2 cellular contexts compared by ENCODE assay signal in the genomic region with DNA sequence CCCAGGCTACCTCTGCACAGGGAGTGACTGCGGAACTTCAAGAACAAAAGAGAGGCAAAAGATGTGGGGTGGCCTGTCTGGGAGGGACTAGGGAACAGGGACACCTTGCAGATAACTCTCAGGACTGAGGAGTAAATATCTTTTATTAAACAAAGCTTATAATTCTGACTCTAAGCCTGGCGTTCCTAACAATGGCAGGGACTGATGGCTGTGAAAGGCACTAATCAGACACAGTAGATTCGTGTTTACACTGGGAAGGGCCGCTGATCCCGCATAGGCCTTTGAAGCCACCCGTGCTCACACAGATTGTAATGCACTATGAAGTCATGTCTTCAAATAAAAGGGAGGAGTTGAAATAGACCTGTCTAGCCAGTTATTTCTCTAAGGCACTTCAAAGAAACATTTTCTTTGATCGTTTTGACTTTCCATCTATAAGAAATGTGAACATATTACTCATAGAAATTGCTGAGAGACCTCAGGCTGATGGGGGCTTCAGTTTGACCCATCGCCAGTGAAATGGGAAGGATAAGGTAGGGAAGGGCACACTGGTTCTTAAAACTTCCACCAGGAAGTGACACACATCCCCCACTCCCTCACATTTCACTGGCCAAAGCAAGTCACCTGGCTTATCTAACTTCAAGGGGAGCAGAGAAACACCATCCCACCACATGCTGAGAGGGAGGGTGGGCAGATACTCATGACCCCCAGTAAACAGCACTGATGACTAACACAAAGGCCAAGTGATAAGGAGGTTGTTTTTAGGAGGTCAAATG.
TF ChIP-seq lines count a peak whose summit lies in the region.

No MANE protein-coding gene starts in this region.

TF ChIP-seq in HEK293, 187 proteins besides CTCF, POLR2A, EP300 and RAD21 (continued from another document and continues in another):
- TF ChIP-seq, protein P1, sequence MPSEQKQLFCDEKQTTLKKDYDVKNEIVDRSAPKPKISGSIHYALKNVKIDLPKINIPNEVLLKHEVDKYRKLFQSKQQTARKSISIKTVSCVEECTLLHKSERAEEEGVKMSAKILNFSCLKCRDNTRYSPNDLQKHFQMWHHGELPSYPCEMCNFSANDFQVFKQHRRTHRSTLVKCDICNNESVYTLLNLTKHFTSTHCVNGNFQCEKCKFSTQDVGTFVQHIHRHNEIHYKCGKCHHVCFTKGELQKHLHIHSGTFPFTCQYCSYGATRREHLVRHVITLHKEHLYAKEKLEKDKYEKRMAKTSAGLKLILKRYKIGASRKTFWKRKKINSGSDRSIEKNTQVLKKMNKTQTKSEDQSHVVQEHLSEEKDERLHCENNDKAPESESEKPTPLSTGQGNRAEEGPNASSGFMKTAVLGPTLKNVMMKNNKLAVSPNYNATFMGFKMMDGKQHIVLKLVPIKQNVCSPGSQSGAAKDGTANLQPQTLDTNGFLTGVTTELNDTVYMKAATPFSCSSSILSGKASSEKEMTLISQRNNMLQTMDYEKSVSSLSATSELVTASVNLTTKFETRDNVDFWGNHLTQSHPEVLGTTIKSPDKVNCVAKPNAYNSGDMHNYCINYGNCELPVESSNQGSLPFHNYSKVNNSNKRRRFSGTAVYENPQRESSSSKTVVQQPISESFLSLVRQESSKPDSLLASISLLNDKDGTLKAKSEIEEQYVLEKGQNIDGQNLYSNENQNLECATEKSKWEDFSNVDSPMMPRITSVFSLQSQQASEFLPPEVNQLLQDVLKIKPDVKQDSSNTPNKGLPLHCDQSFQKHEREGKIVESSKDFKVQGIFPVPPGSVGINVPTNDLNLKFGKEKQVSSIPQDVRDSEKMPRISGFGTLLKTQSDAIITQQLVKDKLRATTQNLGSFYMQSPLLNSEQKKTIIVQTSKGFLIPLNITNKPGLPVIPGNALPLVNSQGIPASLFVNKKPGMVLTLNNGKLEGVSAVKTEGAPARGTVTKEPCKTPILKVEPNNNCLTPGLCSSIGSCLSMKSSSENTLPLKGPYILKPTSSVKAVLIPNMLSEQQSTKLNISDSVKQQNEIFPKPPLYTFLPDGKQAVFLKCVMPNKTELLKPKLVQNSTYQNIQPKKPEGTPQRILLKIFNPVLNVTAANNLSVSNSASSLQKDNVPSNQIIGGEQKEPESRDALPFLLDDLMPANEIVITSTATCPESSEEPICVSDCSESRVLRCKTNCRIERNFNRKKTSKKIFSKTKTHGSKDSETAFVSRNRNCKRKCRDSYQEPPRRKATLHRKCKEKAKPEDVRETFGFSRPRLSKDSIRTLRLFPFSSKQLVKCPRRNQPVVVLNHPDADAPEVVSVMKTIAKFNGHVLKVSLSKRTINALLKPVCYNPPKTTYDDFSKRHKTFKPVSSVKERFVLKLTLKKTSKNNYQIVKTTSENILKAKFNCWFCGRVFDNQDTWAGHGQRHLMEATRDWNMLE (tag by site-specific recombination; conservative IDR thresholded peaks at IDR 0.05; ENCODE audit: low read depth): peak; percentile 20; the same call in 1 of the 2 replicates
- TF ChIP-seq, protein P2, sequence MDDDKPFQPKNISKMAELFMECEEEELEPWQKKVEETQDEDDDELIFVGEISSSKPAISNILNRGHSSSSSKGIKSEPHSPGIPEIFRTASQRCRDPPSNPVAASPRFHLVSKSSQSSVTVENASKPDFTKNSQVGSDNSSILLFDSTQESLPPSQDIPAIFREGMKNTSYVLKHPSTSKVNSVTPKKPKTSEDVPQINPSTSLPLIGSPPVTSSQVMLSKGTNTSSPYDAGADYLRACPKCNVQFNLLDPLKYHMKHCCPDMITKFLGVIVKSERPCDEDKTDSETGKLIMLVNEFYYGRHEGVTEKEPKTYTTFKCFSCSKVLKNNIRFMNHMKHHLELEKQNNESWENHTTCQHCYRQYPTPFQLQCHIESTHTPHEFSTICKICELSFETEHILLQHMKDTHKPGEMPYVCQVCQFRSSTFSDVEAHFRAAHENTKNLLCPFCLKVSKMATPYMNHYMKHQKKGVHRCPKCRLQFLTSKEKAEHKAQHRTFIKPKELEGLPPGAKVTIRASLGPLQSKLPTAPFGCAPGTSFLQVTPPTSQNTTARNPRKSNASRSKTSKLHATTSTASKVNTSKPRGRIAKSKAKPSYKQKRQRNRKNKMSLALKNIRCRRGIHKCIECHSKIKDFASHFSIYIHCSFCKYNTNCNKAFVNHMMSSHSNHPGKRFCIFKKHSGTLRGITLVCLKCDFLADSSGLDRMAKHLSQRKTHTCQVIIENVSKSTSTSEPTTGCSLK (tag by site-specific recombination; IDR thresholded peaks at IDR 0.05): no peak
- TF ChIP-seq ZNF596 (tag by site-specific recombination; IDR thresholded peaks at IDR 0.05) (no peak), SETDB1 (IDR thresholded peaks at IDR 0.05; ENCODE audit: insufficient read length, low read length) (no peak), KLF7 (tag by site-specific recombination; IDR thresholded peaks at IDR 0.05; ENCODE audit: borderline replicate concordance) (no peak), ZNF600 (tag by site-specific recombination; IDR thresholded peaks at IDR 0.05) (no peak), ZNF146 (tag by site-specific recombination; IDR thresholded peaks at IDR 0.05) (no peak), ZNF521 (tag by site-specific recombination; IDR thresholded peaks at IDR 0.05) (no peak), ZNF777 (tag by site-specific recombination; IDR thresholded peaks at IDR 0.05; ENCODE audit: borderline replicate concordance) (no peak), GLI2 (tag by site-specific recombination; IDR thresholded peaks at IDR 0.05; ENCODE audit: borderline replicate concordance, low read depth) (no peak), ZIC2 (tag by site-specific recombination; IDR thresholded peaks at IDR 0.05) (no peak)
- TF ChIP-seq, protein P3, sequence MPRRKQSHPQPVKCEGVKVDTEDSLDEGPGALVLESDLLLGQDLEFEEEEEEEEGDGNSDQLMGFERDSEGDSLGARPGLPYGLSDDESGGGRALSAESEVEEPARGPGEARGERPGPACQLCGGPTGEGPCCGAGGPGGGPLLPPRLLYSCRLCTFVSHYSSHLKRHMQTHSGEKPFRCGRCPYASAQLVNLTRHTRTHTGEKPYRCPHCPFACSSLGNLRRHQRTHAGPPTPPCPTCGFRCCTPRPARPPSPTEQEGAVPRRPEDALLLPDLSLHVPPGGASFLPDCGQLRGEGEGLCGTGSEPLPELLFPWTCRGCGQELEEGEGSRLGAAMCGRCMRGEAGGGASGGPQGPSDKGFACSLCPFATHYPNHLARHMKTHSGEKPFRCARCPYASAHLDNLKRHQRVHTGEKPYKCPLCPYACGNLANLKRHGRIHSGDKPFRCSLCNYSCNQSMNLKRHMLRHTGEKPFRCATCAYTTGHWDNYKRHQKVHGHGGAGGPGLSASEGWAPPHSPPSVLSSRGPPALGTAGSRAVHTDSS (tag by site-specific recombination; IDR thresholded peaks at IDR 0.05): no peak
- TF ChIP-seq, protein P4, sequence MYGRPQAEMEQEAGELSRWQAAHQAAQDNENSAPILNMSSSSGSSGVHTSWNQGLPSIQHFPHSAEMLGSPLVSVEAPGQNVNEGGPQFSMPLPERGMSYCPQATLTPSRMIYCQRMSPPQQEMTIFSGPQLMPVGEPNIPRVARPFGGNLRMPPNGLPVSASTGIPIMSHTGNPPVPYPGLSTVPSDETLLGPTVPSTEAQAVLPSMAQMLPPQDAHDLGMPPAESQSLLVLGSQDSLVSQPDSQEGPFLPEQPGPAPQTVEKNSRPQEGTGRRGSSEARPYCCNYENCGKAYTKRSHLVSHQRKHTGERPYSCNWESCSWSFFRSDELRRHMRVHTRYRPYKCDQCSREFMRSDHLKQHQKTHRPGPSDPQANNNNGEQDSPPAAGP (tag by site-specific recombination; IDR thresholded peaks at IDR 0.05): 0 out of 2 replicates have a peak, but pooled peaks have one; percentile 52

TF ChIP-seq in K562, 482 proteins besides CTCF, POLR2A, EP300 and RAD21 (continued from another document and continues in another):
- TF ChIP-seq, protein P5, sequence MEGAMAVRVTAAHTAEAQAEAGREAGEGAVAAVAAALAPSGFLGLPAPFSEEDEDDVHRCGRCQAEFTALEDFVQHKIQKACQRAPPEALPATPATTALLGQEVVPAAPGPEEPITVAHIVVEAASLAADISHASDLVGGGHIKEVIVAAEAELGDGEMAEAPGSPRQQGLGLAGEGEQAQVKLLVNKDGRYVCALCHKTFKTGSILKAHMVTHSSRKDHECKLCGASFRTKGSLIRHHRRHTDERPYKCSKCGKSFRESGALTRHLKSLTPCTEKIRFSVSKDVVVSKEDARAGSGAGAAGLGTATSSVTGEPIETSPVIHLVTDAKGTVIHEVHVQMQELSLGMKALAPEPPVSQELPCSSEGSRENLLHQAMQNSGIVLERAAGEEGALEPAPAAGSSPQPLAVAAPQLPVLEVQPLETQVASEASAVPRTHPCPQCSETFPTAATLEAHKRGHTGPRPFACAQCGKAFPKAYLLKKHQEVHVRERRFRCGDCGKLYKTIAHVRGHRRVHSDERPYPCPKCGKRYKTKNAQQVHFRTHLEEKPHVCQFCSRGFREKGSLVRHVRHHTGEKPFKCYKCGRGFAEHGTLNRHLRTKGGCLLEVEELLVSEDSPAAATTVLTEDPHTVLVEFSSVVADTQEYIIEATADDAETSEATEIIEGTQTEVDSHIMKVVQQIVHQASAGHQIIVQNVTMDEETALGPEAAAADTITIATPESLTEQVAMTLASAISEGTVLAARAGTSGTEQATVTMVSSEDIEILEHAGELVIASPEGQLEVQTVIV (CRISPR knock-in tag; IDR thresholded peaks at IDR 0.05; ENCODE audit: borderline replicate concordance): no peak
- TF ChIP-seq NR2C1 (IDR thresholded peaks at IDR 0.05): peak; percentile 66
- peak; percentile 44; the same call in 1 of the 2 replicates for TF ChIP-seq NR2C1 (tag; IDR thresholded peaks at IDR 0.05)
- TF ChIP-seq, protein P6, sequence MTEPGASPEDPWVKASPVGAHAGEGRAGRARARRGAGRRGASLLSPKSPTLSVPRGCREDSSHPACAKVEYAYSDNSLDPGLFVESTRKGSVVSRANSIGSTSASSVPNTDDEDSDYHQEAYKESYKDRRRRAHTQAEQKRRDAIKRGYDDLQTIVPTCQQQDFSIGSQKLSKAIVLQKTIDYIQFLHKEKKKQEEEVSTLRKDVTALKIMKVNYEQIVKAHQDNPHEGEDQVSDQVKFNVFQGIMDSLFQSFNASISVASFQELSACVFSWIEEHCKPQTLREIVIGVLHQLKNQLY (CRISPR knock-in tag; conservative IDR thresholded peaks at IDR 0.05): no peak
- TF ChIP-seq ZNF212 (CRISPR knock-in tag; IDR thresholded peaks at IDR 0.05): no peak
- peak; percentile 32; the same call in 1 of the 2 replicates for TF ChIP-seq MTA3 (IDR thresholded peaks at IDR 0.05; ENCODE audit: borderline replicate concordance)
- no peak for TF ChIP-seq RFX7 (CRISPR knock-in tag; IDR thresholded peaks at IDR 0.05)
- TF ChIP-seq KAT2B (IDR thresholded peaks at IDR 0.05; ENCODE audit: low read depth, low read length): no peak
- 0 out of 2 replicates have a peak, but pooled peaks have one; percentile 53 for TF ChIP-seq TCF7 (IDR thresholded peaks at IDR 0.05; ENCODE audit: borderline replicate concordance)
- no peak for TF ChIP-seq ZNF696 (CRISPR knock-in tag; conservative IDR thresholded peaks at IDR 0.05)
- TF ChIP-seq, protein P7, sequence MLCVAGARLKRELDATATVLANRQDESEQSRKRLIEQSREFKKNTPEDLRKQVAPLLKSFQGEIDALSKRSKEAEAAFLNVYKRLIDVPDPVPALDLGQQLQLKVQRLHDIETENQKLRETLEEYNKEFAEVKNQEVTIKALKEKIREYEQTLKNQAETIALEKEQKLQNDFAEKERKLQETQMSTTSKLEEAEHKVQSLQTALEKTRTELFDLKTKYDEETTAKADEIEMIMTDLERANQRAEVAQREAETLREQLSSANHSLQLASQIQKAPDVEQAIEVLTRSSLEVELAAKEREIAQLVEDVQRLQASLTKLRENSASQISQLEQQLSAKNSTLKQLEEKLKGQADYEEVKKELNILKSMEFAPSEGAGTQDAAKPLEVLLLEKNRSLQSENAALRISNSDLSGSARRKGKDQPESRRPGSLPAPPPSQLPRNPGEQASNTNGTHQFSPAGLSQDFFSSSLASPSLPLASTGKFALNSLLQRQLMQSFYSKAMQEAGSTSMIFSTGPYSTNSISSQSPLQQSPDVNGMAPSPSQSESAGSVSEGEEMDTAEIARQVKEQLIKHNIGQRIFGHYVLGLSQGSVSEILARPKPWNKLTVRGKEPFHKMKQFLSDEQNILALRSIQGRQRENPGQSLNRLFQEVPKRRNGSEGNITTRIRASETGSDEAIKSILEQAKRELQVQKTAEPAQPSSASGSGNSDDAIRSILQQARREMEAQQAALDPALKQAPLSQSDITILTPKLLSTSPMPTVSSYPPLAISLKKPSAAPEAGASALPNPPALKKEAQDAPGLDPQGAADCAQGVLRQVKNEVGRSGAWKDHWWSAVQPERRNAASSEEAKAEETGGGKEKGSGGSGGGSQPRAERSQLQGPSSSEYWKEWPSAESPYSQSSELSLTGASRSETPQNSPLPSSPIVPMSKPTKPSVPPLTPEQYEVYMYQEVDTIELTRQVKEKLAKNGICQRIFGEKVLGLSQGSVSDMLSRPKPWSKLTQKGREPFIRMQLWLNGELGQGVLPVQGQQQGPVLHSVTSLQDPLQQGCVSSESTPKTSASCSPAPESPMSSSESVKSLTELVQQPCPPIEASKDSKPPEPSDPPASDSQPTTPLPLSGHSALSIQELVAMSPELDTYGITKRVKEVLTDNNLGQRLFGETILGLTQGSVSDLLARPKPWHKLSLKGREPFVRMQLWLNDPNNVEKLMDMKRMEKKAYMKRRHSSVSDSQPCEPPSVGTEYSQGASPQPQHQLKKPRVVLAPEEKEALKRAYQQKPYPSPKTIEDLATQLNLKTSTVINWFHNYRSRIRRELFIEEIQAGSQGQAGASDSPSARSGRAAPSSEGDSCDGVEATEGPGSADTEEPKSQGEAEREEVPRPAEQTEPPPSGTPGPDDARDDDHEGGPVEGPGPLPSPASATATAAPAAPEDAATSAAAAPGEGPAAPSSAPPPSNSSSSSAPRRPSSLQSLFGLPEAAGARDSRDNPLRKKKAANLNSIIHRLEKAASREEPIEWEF (CRISPR knock-in tag; IDR thresholded peaks at IDR 0.05): no peak
- TF ChIP-seq, protein P8, sequence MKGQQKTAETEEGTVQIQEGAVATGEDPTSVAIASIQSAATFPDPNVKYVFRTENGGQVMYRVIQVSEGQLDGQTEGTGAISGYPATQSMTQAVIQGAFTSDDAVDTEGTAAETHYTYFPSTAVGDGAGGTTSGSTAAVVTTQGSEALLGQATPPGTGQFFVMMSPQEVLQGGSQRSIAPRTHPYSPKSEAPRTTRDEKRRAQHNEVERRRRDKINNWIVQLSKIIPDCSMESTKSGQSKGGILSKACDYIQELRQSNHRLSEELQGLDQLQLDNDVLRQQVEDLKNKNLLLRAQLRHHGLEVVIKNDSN (CRISPR knock-in tag; IDR thresholded peaks at IDR 0.05): 0 out of 2 replicates have a peak, but pooled peaks have one; percentile 31
- no peak for TF ChIP-seq NR1H2 (CRISPR knock-in tag; IDR thresholded peaks at IDR 0.05)
- TF ChIP-seq GABPB1 (CRISPR knock-in tag; IDR thresholded peaks at IDR 0.05): no peak
- no peak for TF ChIP-seq ZNF217 (CRISPR knock-in tag; IDR thresholded peaks at IDR 0.05)
- TF ChIP-seq NUFIP1 (IDR thresholded peaks at IDR 0.05; ENCODE audit: partially characterized antibody): no peak
- TF ChIP-seq TARDBP (IDR thresholded peaks at IDR 0.05): no peak
- no peak for TF ChIP-seq MTA2 (IDR thresholded peaks at IDR 0.05; ENCODE audit: low read depth)
- no peak for TF ChIP-seq ZNF133 (CRISPR knock-in tag; IDR thresholded peaks at IDR 0.05)
- no peak for TF ChIP-seq HDAC3 (IDR thresholded peaks at IDR 0.05; ENCODE audit: borderline replicate concordance, partially characterized antibody)
- no peak for TF ChIP-seq ZNF695 (CRISPR knock-in tag; IDR thresholded peaks at IDR 0.05)
- TF ChIP-seq, protein P9, sequence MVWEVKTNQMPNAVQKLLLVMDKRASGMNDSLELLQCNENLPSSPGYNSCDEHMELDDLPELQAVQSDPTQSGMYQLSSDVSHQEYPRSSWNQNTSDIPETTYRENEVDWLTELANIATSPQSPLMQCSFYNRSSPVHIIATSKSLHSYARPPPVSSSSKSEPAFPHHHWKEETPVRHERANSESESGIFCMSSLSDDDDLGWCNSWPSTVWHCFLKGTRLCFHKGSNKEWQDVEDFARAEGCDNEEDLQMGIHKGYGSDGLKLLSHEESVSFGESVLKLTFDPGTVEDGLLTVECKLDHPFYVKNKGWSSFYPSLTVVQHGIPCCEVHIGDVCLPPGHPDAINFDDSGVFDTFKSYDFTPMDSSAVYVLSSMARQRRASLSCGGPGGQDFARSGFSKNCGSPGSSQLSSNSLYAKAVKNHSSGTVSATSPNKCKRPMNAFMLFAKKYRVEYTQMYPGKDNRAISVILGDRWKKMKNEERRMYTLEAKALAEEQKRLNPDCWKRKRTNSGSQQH (CRISPR knock-in tag; IDR thresholded peaks at IDR 0.05): no peak
- TF ChIP-seq OTX1 (CRISPR knock-in tag; IDR thresholded peaks at IDR 0.05): no peak
